ENCODE assay signal across 8 cellular contexts in genomic region chr19:55087542-55087935, GRCh38. TPM values are rescaled to one million over a fixed set of nuclear protein-coding genes. Genes with fewer than 3 reads are reported as not detected.
A peak's percentile ranks its signal among the peaks of the same experiment; 100 is the strongest.
DNase-seq lines count a peak whose midpoint lies in the region; ATAC-seq and TF ChIP-seq lines count a peak whose summit lies in the region.
"Had no signal": no experiment of that assay in that cellular context is flagged by ENCODE, and none has a peak within 500 bp of the region (broad histone marks: within the 10 kb centered on the region; RNA-seq: fewer than 3 reads in every experiment).

No MANE protein-coding gene starts in this region.

- peaks cover 2% of the 10 kb centered on the region for H4K20me1 ChIP-seq in H9 (ENCODE audit: control insufficient read depth, insufficient read depth, insufficient read length)
- peaks cover 29% of the 10 kb centered on the region for H4K20me1 ChIP-seq in smooth muscle cell (ENCODE audit: low read depth)

- H3K56ac ChIP-seq in H9 (ENCODE audit: insufficient read length, low read depth, low read length): no peak overlapping the region

- no peak for ATAC-seq in GM21447 (IDR thresholded peaks at IDR 0.05; ENCODE audit: unreplicated experiment)
- ATAC-seq in omental fat pad (ENCODE audit: low FRiP score): no peak
- ATAC-seq in HG03039 (IDR thresholded peaks at IDR 0.05; ENCODE audit: unreplicated experiment): no peak

- H2BK12ac ChIP-seq in H9 (ENCODE audit: insufficient read length, low read depth, low read length): no peak overlapping the region

- no peak overlapping the region for H2AK5ac ChIP-seq in H9 (ENCODE audit: insufficient read length, low read length)

- H2AFZ ChIP-seq in H9 (ENCODE audit: low read length): no peak overlapping the region
- H2AFZ ChIP-seq in smooth muscle cell (ENCODE audit: low read depth): no peak overlapping the region

- H4K8ac ChIP-seq in H9 (replicated peaks; ENCODE audit: insufficient read length, low read depth, low read length): no peak overlapping the region

- TF ChIP-seq CTCF in H9 (conservative IDR thresholded peaks at IDR 0.05) (no peak), smooth muscle cell (IDR thresholded peaks at IDR 0.05; ENCODE audit: borderline replicate concordance, insufficient read depth, poor library complexity, severe bottlenecking) (no peak), omental fat pad (IDR thresholded peaks at IDR 0.05) (no peak)

- H3K36me3 Mint-ChIP-seq in H9 (ENCODE audit: insufficient read depth in 1 of 3, low read depth in 3 of 3): peaks cover 15 to 28% (median 27%) of the 10 kb centered on the region in 3 experiments; a peak in 6 of 7 replicates

- no peak overlapping the region for H2BK15ac ChIP-seq in H9 (ENCODE audit: low read depth, low read length)

- no peak overlapping the region for H3K27ac ChIP-seq in H9 (ENCODE audit: insufficient read length, low read depth, low read length)
- H3K27ac ChIP-seq in smooth muscle cell (ENCODE audit: low read depth): no peak overlapping the region
- H3K27ac ChIP-seq: pancreas had no signal

- no peak overlapping the region for H3K18ac ChIP-seq in H9 (ENCODE audit: insufficient read length, low read depth, low read length)

- H3K9ac ChIP-seq in H9 (ENCODE audit: extremely low read depth, insufficient read length, low read length) (no peak overlapping the region), iPS-15b (ENCODE audit: low read depth, low read length) (no peak overlapping the region), smooth muscle cell (ENCODE audit: low read depth) (no peak overlapping the region)

- H3K4me1 ChIP-seq in H9 (ENCODE audit: insufficient read depth, low read length) (peaks cover 12% of the 10 kb centered on the region; the same call in 1 of the 2 replicates), iPS-15b (ENCODE audit: control insufficient read depth, insufficient read depth, low read length) (peaks cover 7% of the 10 kb centered on the region), smooth muscle cell (ENCODE audit: low read depth) (peaks cover 8% of the 10 kb centered on the region)
- H3K4me1 ChIP-seq: pancreas had no signal

- H3K4me1 Mint-ChIP-seq in H9: peaks cover 30 to 57% of the 10 kb centered on the region in 2 experiments

- peak overlapping the region; percentile 73 to 82 for H3K4me3 Mint-ChIP-seq in H9

- H3K9me3 ChIP-seq in H9 (ENCODE audit: control insufficient read depth, low read depth, low read length) (no peaks in the 10 kb centered on the region), iPS-15b (ENCODE audit: control insufficient read depth, insufficient read depth, low read length) (no peaks in the 10 kb centered on the region), smooth muscle cell (replicated peaks; ENCODE audit: low read depth) (no peaks in the 10 kb centered on the region)
- H3K9me3 ChIP-seq: pancreas had no signal

- H4K91ac ChIP-seq in H9 (ENCODE audit: insufficient read length, low read depth, low read length): no peak overlapping the region

- DNase-seq in H9: no peak
- peak; percentile 61 for DNase-seq in astrocyte of the hippocampus (ENCODE audit: low read depth, low spot score)
- no peak for DNase-seq in smooth muscle cell (lab: John Stamatoyannopoulos, UW; ENCODE audit: unreplicated experiment)
- no peak for DNase-seq in omental fat pad (ENCODE audit: low spot score)

- no peak overlapping the region for H3T11ph ChIP-seq in H9 (ENCODE audit: low read length)

- no peak overlapping the region for H3K14ac ChIP-seq in H9 (ENCODE audit: insufficient read depth, low read length)

- H3K79me2 ChIP-seq in H9 (ENCODE audit: insufficient read depth, low read length) (no peaks in the 10 kb centered on the region), smooth muscle cell (ENCODE audit: low read depth) (no peaks in the 10 kb centered on the region)

- no peak overlapping the region for H3K23ac ChIP-seq in H9 (ENCODE audit: insufficient read length, low read depth, low read length)

- H3F3A ChIP-seq in smooth muscle cell (ENCODE audit: low read depth): peaks cover 6% of the 10 kb centered on the region

- peaks cover 40% of the 10 kb centered on the region for H3K27me3 Mint-ChIP-seq in H9 (ENCODE audit: low read depth)

- no peaks in the 10 kb centered on the region for H3K79me1 ChIP-seq in H9 (ENCODE audit: insufficient read depth, low read depth, low read length, poor library complexity, severe bottlenecking)

- H3K36me3 ChIP-seq in iPS-15b (ENCODE audit: control insufficient read depth, insufficient read depth, low read length) (peaks cover 11% of the 10 kb centered on the region), smooth muscle cell (ENCODE audit: low read depth) (no peaks in the 10 kb centered on the region)

- H3K27ac Mint-ChIP-seq in H9: peak overlapping the region in 1 of 3 experiments; percentile 78; a peak in 3 of 7 replicates

- H3K4ac ChIP-seq in H9 (ENCODE audit: low read depth, low read length): no peak overlapping the region

- no peak overlapping the region for H4K5ac ChIP-seq in H9 (ENCODE audit: insufficient read length, low read depth, low read length)

- no peak overlapping the region for H2BK120ac ChIP-seq in H9 (ENCODE audit: low read depth, low read length, poor library complexity, severe bottlenecking)

- H3K4me2 ChIP-seq in H9 (ENCODE audit: insufficient read depth, insufficient read length, low read length) (peak overlapping the region; percentile 73), smooth muscle cell (peak overlapping the region; percentile 94)

- H3K9me3 Mint-ChIP-seq in H9: no peaks in the 10 kb centered on the region

- H2BK5ac ChIP-seq in H9 (ENCODE audit: insufficient read length, low read length): no peak overlapping the region

- no peak overlapping the region for H2BK20ac ChIP-seq in H9 (ENCODE audit: low read depth, low read length, poor library complexity, severe bottlenecking)

- H3K4me3 ChIP-seq in iPS-15b (ENCODE audit: low read depth, low read length) (peak overlapping the region; percentile 67), smooth muscle cell (peak overlapping the region; percentile 55)

- H3K23me2 ChIP-seq in H9 (ENCODE audit: insufficient read length, low read depth, low read length, poor library complexity, severe bottlenecking): peaks cover 20% of the 10 kb centered on the region

- H3K27me3 ChIP-seq in H9 (ENCODE audit: insufficient read depth, low read length): no peaks in the 10 kb centered on the region
- H3K27me3 ChIP-seq in iPS-15b (ENCODE audit: control insufficient read depth, insufficient read depth, low read length): peaks cover 24% of the 10 kb centered on the region
- H3K27me3 ChIP-seq in smooth muscle cell (ENCODE audit: low read depth): peaks cover 27% of the 10 kb centered on the region
- H3K27me3 ChIP-seq: pancreas had no signal

- WGBS in H9 (ENCODE audit: extremely low coverage, insufficient read length, low lambda C conversion rate): no CpG with 5 or more reads among the region's 18 CpGs
- 27% methylated on average over 18 of the region's 18 CpGs for WGBS in smooth muscle cell (ENCODE audit: low lambda C conversion rate)

RNA-seq across cellular contexts. Expression of gene EPS8L1, which starts 11.9 kb away (rescaled TPM):
- total RNA-seq in H9 (2021) (21.2 and 24.0 TPM in 2 replicates), smooth muscle cell (21.4 and 32.9 TPM in 2 replicates), omental fat pad (10 to 100 TPM in 2 of 4 donors, 1 to 10 TPM in 1, under 1 TPM in 1; 0.95 to 41.7 (median 15.5) TPM)
- polyA plus RNA-seq in smooth muscle cell: 16.8 and 32.6 TPM in 2 replicates

RNA-seq across cellular contexts. Expression of gene RDH13, which starts 24.6 kb away (rescaled TPM):
- total RNA-seq in H9 (2021): 21.1 and 21.5 TPM in 2 replicates
- 7.8 and 13.5 TPM in 2 replicates for total RNA-seq in smooth muscle cell
- 9.1 and 21.4 TPM in 2 replicates for polyA plus RNA-seq in smooth muscle cell
- total RNA-seq in omental fat pad: 10 to 100 TPM in 2 of 4 donors, 1 to 10 TPM in 2; 8.2 to 14.1 (median 10.8) TPM

RNA-seq across cellular contexts. Expression of gene PPP1R12C, which starts 29.9 kb away (rescaled TPM):
- total RNA-seq in H9 (2021) (79.9 and 87.7 TPM in 2 replicates), smooth muscle cell (16.8 and 30.5 TPM in 2 replicates), omental fat pad (100 to 1,000 TPM in 2 of 4 donors, 10 to 100 TPM in 2; 59.9 to 127 (median 107) TPM)
- polyA plus RNA-seq in smooth muscle cell: 26.1 and 32.1 TPM in 2 replicates

RNA-seq across cellular contexts. Expression of gene GP6, which starts 49.5 kb away (rescaled TPM):
- 0.15 and 0.53 TPM in 2 replicates for total RNA-seq in H9 (2021)
- total RNA-seq in smooth muscle cell: 0.09 TPM in 1 of 2 replicates, not detected in the other
- 1.8 TPM in 1 of 2 replicates, not detected in the other for polyA plus RNA-seq in smooth muscle cell
- total RNA-seq in omental fat pad: under 1 TPM in 1 of 4 donors, not detected in 3; 0.56 TPM
